1 cellular context compared by ENCODE assay signal in the genomic region with DNA sequence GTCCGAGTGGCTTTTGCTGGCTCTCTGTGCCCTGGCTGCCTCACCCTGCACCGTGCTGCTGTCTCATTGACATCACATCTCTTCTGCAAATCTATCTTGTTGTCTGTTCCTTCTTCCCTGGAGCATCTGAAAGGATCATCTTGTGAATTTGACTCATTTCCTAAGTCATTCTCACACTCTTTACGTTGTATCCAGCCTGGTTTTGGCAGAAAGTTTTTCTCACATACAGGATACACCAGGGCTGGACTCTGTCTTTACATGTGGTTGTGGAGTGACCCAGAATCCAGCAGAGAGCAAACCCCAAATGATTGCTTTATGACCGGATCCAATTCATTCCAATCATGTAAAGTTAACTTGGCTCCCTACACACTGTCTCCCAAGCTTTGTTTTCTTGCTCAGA.
TF ChIP-seq lines count a peak whose summit lies in the region.

No MANE protein-coding gene starts in this region.

TF ChIP-seq in H1, 55 proteins besides CTCF, POLR2A, EP300 and RAD21:
- TF ChIP-seq BRCA1 (IDR thresholded peaks at IDR 0.05; ENCODE audit: low read depth, low read length) (no peak), NRF1 (IDR thresholded peaks at IDR 0.05; ENCODE audit: low read depth, low read length) (no peak), SIN3A (conservative IDR thresholded peaks at IDR 0.05 in 1 of 2, IDR thresholded peaks at IDR 0.05 in 1 of 2; ENCODE audit: low read depth in 1 of 2, low read length in 2 of 2) (no peak), JUND (IDR thresholded peaks at IDR 0.05; ENCODE audit: low read length) (no peak), YY1 (IDR thresholded peaks at IDR 0.05; ENCODE audit: low read depth, low read length) (no peak), CREB1 (IDR thresholded peaks at IDR 0.05) (no peak), CTBP2 (IDR thresholded peaks at IDR 0.05; ENCODE audit: borderline replicate concordance, insufficient read depth, insufficient read length, low read length) (no peak), EZH2 (IDR thresholded peaks at IDR 0.05; ENCODE audit: low read depth, low read length, severe bottlenecking) (no peak), KDM5A (IDR thresholded peaks at IDR 0.05; ENCODE audit: low read length) (no peak)
